ENCODE assay signal across 2 cellular contexts in the genomic region with DNA sequence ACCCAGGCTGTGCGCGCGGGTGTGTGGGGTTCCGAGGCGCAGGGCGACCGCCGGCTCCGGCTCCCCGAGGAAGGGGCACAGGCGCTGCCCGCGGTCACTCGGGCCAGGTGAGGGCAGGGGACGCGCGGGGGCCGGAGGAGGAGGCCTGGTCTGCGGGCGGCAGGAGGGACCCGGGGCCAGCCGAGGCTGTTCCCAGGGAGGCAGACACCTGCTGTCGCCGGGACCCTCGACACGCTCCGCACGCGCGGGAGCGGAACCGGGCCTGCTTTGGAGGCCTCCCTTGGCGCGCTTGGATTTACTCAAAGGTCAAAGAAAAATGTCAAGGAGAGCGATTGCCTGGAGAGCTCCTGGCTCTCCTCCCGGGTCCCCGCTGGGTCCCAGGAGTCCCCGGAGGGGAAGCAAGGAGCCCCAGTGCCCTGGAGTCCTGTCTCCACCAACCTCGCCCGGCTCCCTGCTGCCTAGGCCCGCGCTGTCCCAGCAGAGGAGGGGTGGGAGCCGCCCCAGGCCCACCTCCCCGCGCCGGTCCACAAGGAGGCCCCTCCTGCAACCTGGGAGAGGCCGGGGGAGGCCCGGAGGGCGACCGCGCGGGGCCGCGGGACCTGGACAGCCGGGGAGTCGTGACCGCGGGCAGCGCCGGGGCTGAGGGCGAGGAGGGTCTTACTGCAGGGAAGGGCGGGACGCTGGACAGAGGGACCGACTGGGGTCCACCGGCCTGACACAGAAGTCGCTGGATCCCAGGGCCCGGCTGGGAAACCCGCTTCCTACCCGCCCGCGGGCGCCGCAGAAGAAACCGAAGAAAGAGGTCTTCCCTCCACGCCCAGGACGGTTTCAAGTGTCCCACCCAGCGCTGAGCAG.
TF ChIP-seq lines count a peak whose summit lies in the region.

No MANE protein-coding gene starts in this region.

TF ChIP-seq in SK-N-SH, 30 proteins besides CTCF, POLR2A, EP300 and RAD21 (continued from another document):
- TF ChIP-seq, protein P1, sequence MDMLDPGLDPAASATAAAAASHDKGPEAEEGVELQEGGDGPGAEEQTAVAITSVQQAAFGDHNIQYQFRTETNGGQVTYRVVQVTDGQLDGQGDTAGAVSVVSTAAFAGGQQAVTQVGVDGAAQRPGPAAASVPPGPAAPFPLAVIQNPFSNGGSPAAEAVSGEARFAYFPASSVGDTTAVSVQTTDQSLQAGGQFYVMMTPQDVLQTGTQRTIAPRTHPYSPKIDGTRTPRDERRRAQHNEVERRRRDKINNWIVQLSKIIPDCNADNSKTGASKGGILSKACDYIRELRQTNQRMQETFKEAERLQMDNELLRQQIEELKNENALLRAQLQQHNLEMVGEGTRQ (IDR thresholded peaks at IDR 0.05; ENCODE audit: borderline replicate concordance, low read depth, low read length): no peak
- TF ChIP-seq TCF12 (IDR thresholded peaks at IDR 0.05): no peak
- no peak for TF ChIP-seq NRF1 (IDR thresholded peaks at IDR 0.05; ENCODE audit: low read depth, low read length)
- no peak for TF ChIP-seq FOXM1 (IDR thresholded peaks at IDR 0.05; ENCODE audit: low read depth)

TF ChIP-seq in SK-N-SH treated with all-trans-retinoic acid at 6 μM for 48 hours, 23 proteins besides CTCF, POLR2A, EP300 and RAD21 (continued from another document):
- TF ChIP-seq, protein P2, sequence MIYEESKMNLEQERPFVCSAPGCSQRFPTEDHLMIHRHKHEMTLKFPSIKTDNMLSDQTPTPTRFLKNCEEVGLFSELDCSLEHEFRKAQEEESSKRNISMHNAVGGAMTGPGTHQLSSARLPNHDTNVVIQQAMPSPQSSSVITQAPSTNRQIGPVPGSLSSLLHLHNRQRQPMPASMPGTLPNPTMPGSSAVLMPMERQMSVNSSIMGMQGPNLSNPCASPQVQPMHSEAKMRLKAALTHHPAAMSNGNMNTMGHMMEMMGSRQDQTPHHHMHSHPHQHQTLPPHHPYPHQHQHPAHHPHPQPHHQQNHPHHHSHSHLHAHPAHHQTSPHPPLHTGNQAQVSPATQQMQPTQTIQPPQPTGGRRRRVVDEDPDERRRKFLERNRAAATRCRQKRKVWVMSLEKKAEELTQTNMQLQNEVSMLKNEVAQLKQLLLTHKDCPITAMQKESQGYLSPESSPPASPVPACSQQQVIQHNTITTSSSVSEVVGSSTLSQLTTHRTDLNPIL (CRISPR knock-in tag; IDR thresholded peaks at IDR 0.05; ENCODE audit: low read depth): no peak
